Comparison of ENCODE assay signal across 1 cellular context in genomic region chr3:184336484-184337230, GRCh38.
TF ChIP-seq lines count a peak whose summit lies in the region.

No MANE protein-coding gene starts in this region.

TF ChIP-seq in neural cell, 6 proteins besides CTCF, POLR2A, EP300 and RAD21:
- TF ChIP-seq REST (IDR thresholded peaks at IDR 0.05; ENCODE audit: borderline replicate concordance) = no peak
- peak; percentile 35 for TF ChIP-seq POLR2AphosphoS5 (IDR thresholded peaks at IDR 0.05)
